ENCODE assay signal across 15 cellular contexts in genomic region chr11:36229091-36229490, GRCh38.
DNase-seq lines count a peak whose midpoint lies in the region; ATAC-seq and TF ChIP-seq lines count a peak whose summit lies in the region.
"Had no signal": no experiment of that assay in that cellular context is flagged by ENCODE, and none has a peak within 500 bp of the region (broad histone marks: within the 10 kb centered on the region; RNA-seq: fewer than 3 reads in every experiment).

No MANE protein-coding gene starts in this region.

- H3K27ac ChIP-seq in caudate nucleus (ENCODE audit: low read depth, low read length) (peak overlapping the region; percentile 18), neuronal stem cell (replicated peaks; ENCODE audit: low read length) (no peak overlapping the region), tibial artery (peak overlapping the region; percentile 5 to 57)
- H3K27ac ChIP-seq: 22Rv1 had no signal

- H2BK12ac ChIP-seq in neuronal stem cell (ENCODE audit: low read length) = no peak overlapping the region

- H2AK5ac ChIP-seq in neuronal stem cell (ENCODE audit: low read depth, low read length) = no peak overlapping the region

- H2AFZ ChIP-seq in neuronal stem cell (ENCODE audit: low read length) = no peak overlapping the region

- peaks cover 0 to 34% of the 10 kb centered on the region in 2 donors for H3K9me3 ChIP-seq in neuronal stem cell (replicated peaks in 1 of 2; ENCODE audit: control insufficient read depth in 2 of 2, insufficient read depth in 1 of 2, low read depth in 1 of 2, low read length in 2 of 2)
- no peaks in the 10 kb centered on the region for H3K9me3 ChIP-seq in tibial artery
- H3K9me3 ChIP-seq in mucosa of descending colon = no peaks in the 10 kb centered on the region

- no peak overlapping the region for H3K4me2 ChIP-seq in neuronal stem cell (ENCODE audit: insufficient read depth, low read length, poor library complexity, severe bottlenecking)

- no CpG with 5 or more reads among the region's 9 CpGs for WGBS in neuronal stem cell (ENCODE audit: extremely low coverage in 2 of 2, insufficient read length in 2 of 2, insufficient replicate concordance in 1 of 2), 2 donors

- no peak overlapping the region for H2BK15ac ChIP-seq in neuronal stem cell (ENCODE audit: low read length)

- H3K4me1 ChIP-seq in neuronal stem cell (ENCODE audit: control insufficient read depth in 2 of 2, insufficient read depth in 1 of 2, low read depth in 1 of 2, low read length in 2 of 2) (peaks cover 0 to 2% of the 10 kb centered on the region in 2 donors), tibial artery (peaks cover 0 to 38% (median 24%) of the 10 kb centered on the region in 4 donors), mucosa of descending colon (ENCODE audit: low read depth) (no peaks in the 10 kb centered on the region)

- H4K8ac ChIP-seq in neuronal stem cell (ENCODE audit: low read depth, low read length) = no peak overlapping the region

- intact Hi-C loops in tibial artery (cut with DNase I; ENCODE audit: low total_unique reads) = no loop called here
- intact Hi-C loops in mucosa of descending colon (cut with DNase I, micrococcal nuclease) = no loop called here

- H3K27me3 ChIP-seq in neuronal stem cell (ENCODE audit: control insufficient read depth in 3 of 3, insufficient read depth in 3 of 3, low read depth in 1 of 3, low read length in 3 of 3) (no peaks in the 10 kb centered on the region), tibial artery (no peaks in the 10 kb centered on the region)

- no peak overlapping the region for H3K23ac ChIP-seq in neuronal stem cell (ENCODE audit: low read depth, low read length, poor library complexity)

- no peak overlapping the region for H3K4me3 ChIP-seq in neuronal stem cell (ENCODE audit: low read length in 2 of 2)
- H3K4me3 ChIP-seq in tibial artery = no peak overlapping the region
- no peak overlapping the region for H3K4me3 ChIP-seq in mucosa of descending colon

- H3K18ac ChIP-seq in neuronal stem cell (ENCODE audit: low read length) = no peak overlapping the region

- ATAC-seq in mucosa of descending colon = no peak
- ATAC-seq: CD8-positive, alpha-beta T cell had no signal

- H2BK120ac ChIP-seq in neuronal stem cell (ENCODE audit: low read depth, low read length) = no peak overlapping the region

- H3K36me3 ChIP-seq in neuronal stem cell (replicated peaks in 1 of 2; ENCODE audit: control insufficient read depth in 2 of 2, insufficient read depth in 2 of 2, low read length in 2 of 2) = peaks cover 12 to 63% of the 10 kb centered on the region in 2 donors
- H3K36me3 ChIP-seq in tibial artery = no peaks in the 10 kb centered on the region
- H3K36me3 ChIP-seq in mucosa of descending colon (ENCODE audit: low read depth) = no peaks in the 10 kb centered on the region

- H3K9ac ChIP-seq in neuronal stem cell (ENCODE audit: low read depth, low read length, poor library complexity) = no peak overlapping the region

- H3K14ac ChIP-seq in neuronal stem cell (ENCODE audit: low read length) = peak overlapping the region; percentile 22

- H3K4ac ChIP-seq in neuronal stem cell (ENCODE audit: low read length) = no peak overlapping the region

- DNase-seq in NCI-H82 (lab: John Stamatoyannopoulos, UW) (peak; percentile 37), NCI-H82 treated with DMSO at 0.1 percent for 48 hours (lab: John Stamatoyannopoulos, UW; ENCODE audit: unreplicated experiment) (no peak), caudate nucleus (lab: John Stamatoyannopoulos, UW) (no peak), neuronal stem cell (ENCODE audit: low spot score) (no peak), tibial artery (no peak), T-helper 1 cell (no peak), mucosa of descending colon (no peak), amygdala (lab: John Stamatoyannopoulos, UW) (no peak)
- DNase-seq: CD8-positive, alpha-beta T cell; COR-L47; DMS153; DMS79 treated with DMSO at 0.1 percent for 48 hours; EL; HCEC 1CT had no signal

- no peak for TF ChIP-seq CTCF in tibial artery (IDR thresholded peaks at IDR 0.05)
- TF ChIP-seq CTCF in mucosa of descending colon (IDR thresholded peaks at IDR 0.05) = no peak

- no peaks in the 10 kb centered on the region for H3K79me1 ChIP-seq in neuronal stem cell (ENCODE audit: low read depth, low read length)

- H4K91ac ChIP-seq in neuronal stem cell (ENCODE audit: low read depth, low read length, poor library complexity) = no peak overlapping the region

- no peak overlapping the region for H2BK5ac ChIP-seq in neuronal stem cell (ENCODE audit: low read length)
